ENCODE assay signal across 8 cellular contexts in genomic region chr1:42931911-42932422, GRCh38. TPM values are rescaled to one million over a fixed set of nuclear protein-coding genes. Genes with fewer than 3 reads are reported as not detected.
A peak's percentile ranks its signal among the peaks of the same experiment; 100 is the strongest.
DNase-seq lines count a peak whose midpoint lies in the region; ATAC-seq and TF ChIP-seq lines count a peak whose summit lies in the region.

No MANE protein-coding gene starts in this region.

- peak overlapping the region; percentile 95 for H3K27ac Mint-ChIP-seq in CD8-positive, alpha-beta T cell
- H3K27ac Mint-ChIP-seq in effector memory CD8-positive, alpha-beta T cell: peak overlapping the region; percentile 91 to 97

- H3K4me1 Mint-ChIP-seq in CD8-positive, alpha-beta T cell (ENCODE audit: low read depth): peaks cover 76% of the 10 kb centered on the region
- H3K4me1 Mint-ChIP-seq in effector memory CD8-positive, alpha-beta T cell (ENCODE audit: low read depth in 2 of 2): peaks cover 75 to 80% of the 10 kb centered on the region in 2 donors

- no peak for TF ChIP-seq CTCF in CD8-positive, alpha-beta T cell (IDR thresholded peaks at IDR 0.05)
- TF ChIP-seq CTCF in parathyroid adenoma (IDR thresholded peaks at IDR 0.05) (no peak), upper lobe of left lung (IDR thresholded peaks at IDR 0.05) (no peak)

- H3K36me3 Mint-ChIP-seq in CD8-positive, alpha-beta T cell: peaks cover 61% of the 10 kb centered on the region
- H3K36me3 Mint-ChIP-seq in effector memory CD8-positive, alpha-beta T cell (ENCODE audit: insufficient read depth): peaks cover 97% of the 10 kb centered on the region

- H3K27ac ChIP-seq in CD8-positive, alpha-beta T cell (ENCODE audit: low read depth, low read length): peak overlapping the region; percentile 63
- peak overlapping the region; percentile 5 for H3K27ac ChIP-seq in parathyroid adenoma
- peak overlapping the region; percentile 73 to 90 (median 82) for H3K27ac ChIP-seq in upper lobe of left lung

- intact Hi-C loops in CD8-positive, alpha-beta T cell (cut with DNase I, micrococcal nuclease): loop anchor here (1.0 to 10.0 kb wide), 6 partner anchors 9 to 897 kb away; partner anchors contain the start of genes SLC2A1 (in 2 of the 2), CDC20 (in 1 of the 2) and ELOVL1 (in 1 of the 2)

- TF ChIP-seq POLR2A in upper lobe of left lung (IDR thresholded peaks at IDR 0.05): peak in 1 of 4 donors; percentile 11

- DNase-seq in CD8-positive, alpha-beta T cell: peak; percentile 51 to 91 (median 78)
- DNase-seq in HT-29 (ENCODE audit: low spot score) (peak; percentile 90), upper lobe of left lung (peak; percentile 89 to 92), NCI-H1092 (lab: John Stamatoyannopoulos, UW) (no peak)
- DNase-seq in activated CD4-positive, alpha-beta T cell treated with anti-CD3 and anti-CD28 coated beads for 1 hour: peak; percentile 56
- peak; percentile 80 to 85 (median 83) for DNase-seq in effector memory CD8-positive, alpha-beta T cell

- peaks cover 39% of the 10 kb centered on the region for H3K36me3 ChIP-seq in CD8-positive, alpha-beta T cell (ENCODE audit: insufficient read depth, low read length)
- no peaks in the 10 kb centered on the region for H3K36me3 ChIP-seq in parathyroid adenoma (ENCODE audit: control insufficient read depth, insufficient read depth, low read length)
- peaks cover 0 to 26% (median 8%) of the 10 kb centered on the region in 4 donors for H3K36me3 ChIP-seq in upper lobe of left lung

- H3K9ac ChIP-seq in parathyroid adenoma: no peak overlapping the region

- H3K27me3 Mint-ChIP-seq in CD8-positive, alpha-beta T cell (ENCODE audit: low read depth): no peaks in the 10 kb centered on the region
- H3K27me3 Mint-ChIP-seq in effector memory CD8-positive, alpha-beta T cell: no peaks in the 10 kb centered on the region

- CTCF ChIA-PET in CD8-positive, alpha-beta T cell (lab: Charles Lee): interaction anchor here (0.6 to 2.3 kb wide), 11 partner anchors 9 to 142 kb away, joined by 3 to 19 read pairs (median 6); no protein-coding TSS in a partner anchor

- H3K4me3 Mint-ChIP-seq in CD8-positive, alpha-beta T cell: peak overlapping the region; percentile 70
- H3K4me3 Mint-ChIP-seq in effector memory CD8-positive, alpha-beta T cell: peak overlapping the region; percentile 80 to 84

- peaks cover 75% of the 10 kb centered on the region for H3K4me1 ChIP-seq in CD8-positive, alpha-beta T cell (ENCODE audit: insufficient read depth, low read length)
- H3K4me1 ChIP-seq in parathyroid adenoma: peaks cover 4% of the 10 kb centered on the region
- peaks cover 26 to 65% (median 58%) of the 10 kb centered on the region in 4 donors for H3K4me1 ChIP-seq in upper lobe of left lung

- ATAC-seq in CD8-positive, alpha-beta T cell: peak; percentile 72
- peak; percentile 48 for ATAC-seq in GM19467 (IDR thresholded peaks at IDR 0.05; ENCODE audit: unreplicated experiment)
- peak; percentile 76 for ATAC-seq in effector memory CD8-positive, alpha-beta T cell (replicated peaks)
- ATAC-seq in upper lobe of left lung (ENCODE audit: low FRiP score in 2 of 2): peak; percentile 55 to 81

- H3K4me2 ChIP-seq in parathyroid adenoma (ENCODE audit: low read length): no peak overlapping the region

- H3K4me3 ChIP-seq in CD8-positive, alpha-beta T cell (ENCODE audit: low read depth, low read length): peak overlapping the region; percentile 43
- H3K4me3 ChIP-seq in parathyroid adenoma (ENCODE audit: low read depth, low read length) (no peak overlapping the region), upper lobe of left lung (no peak overlapping the region)

- peak in 1 of 4 donors; percentile 71 for TF ChIP-seq EP300 in upper lobe of left lung (IDR thresholded peaks at IDR 0.05)

- H2AFZ ChIP-seq in parathyroid adenoma: no peak overlapping the region

- peaks cover 16% of the 10 kb centered on the region for H3K79me2 ChIP-seq in parathyroid adenoma

- no peaks in the 10 kb centered on the region for H3K9me3 Mint-ChIP-seq in CD8-positive, alpha-beta T cell
- H3K9me3 Mint-ChIP-seq in effector memory CD8-positive, alpha-beta T cell: no peaks in the 10 kb centered on the region

- WGBS in upper lobe of left lung, 2 donors: 14 to 39% methylated on average over 4 to 11 of the region's 11 CpGs

- POLR2A ChIA-PET in CD8-positive, alpha-beta T cell (lab: Charles Lee): interaction anchor here (0.9 to 2.3 kb wide), 12 partner anchors 7 to 250 kb away, joined by 3 to 16 read pairs (median 6); partner anchors contain the start of genes SLC2A1 and ZNF691

- no peaks in the 10 kb centered on the region for H3K27me3 ChIP-seq in CD8-positive, alpha-beta T cell (ENCODE audit: insufficient read depth, low read length)
- H3K27me3 ChIP-seq in parathyroid adenoma (ENCODE audit: control insufficient read depth, insufficient read depth, low read length) (no peaks in the 10 kb centered on the region), upper lobe of left lung (no peaks in the 10 kb centered on the region)

- no peaks in the 10 kb centered on the region for H3K9me3 ChIP-seq in CD8-positive, alpha-beta T cell (ENCODE audit: low read length)
- H3K9me3 ChIP-seq in parathyroid adenoma (ENCODE audit: control insufficient read depth, low read length) (no peaks in the 10 kb centered on the region), upper lobe of left lung (no peaks in the 10 kb centered on the region)

RNA-seq across cellular contexts. Expression of gene SLC2A1, which starts 26.7 kb away (rescaled TPM):
- 10 to 100 TPM; 85.0 to 97.2 TPM for total RNA-seq in CD8-positive, alpha-beta T cell
- total RNA-seq in HT-29 (2014; rRNA removed; shearing (Covaris generic)): 916 and 965 TPM in 2 replicates
- total RNA-seq in upper lobe of left lung: 10 to 100 TPM in 3 of 6 donors, 1 to 10 TPM in 3; 6.3 to 24.3 (median 10.5) TPM

Comparison
In these comparisons a context has a peak if more than half of its experiments do, and no peak if none do; other contexts are left out.
1. H3K27ac ChIP-seq: peak in every context shown above with its lines; median percentile 82 in upper lobe of left lung; 63 in CD8-positive, alpha-beta T cell; 5 in parathyroid adenoma.